ENCODE assay signal across 9 cellular contexts in the genomic region with DNA sequence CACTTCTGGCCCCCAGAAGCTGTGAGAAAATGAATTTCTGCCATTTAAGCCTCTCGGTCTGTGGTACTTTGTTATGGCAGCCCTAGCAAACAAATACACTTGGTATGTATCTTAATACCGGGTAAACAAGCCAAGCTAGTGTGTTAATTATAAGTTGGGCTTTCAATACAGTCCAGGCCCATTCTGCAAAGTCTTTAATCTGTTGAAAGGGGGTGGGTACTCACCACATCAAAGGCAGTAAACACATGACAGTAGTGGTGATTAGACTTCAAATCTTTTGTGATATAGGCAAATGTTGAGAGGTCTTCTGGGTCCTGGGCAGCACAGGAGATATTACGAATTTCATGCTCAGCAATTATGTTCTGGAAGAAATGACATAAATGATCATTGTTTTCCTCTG.
"Had no signal": no experiment of that assay in that cellular context is flagged by ENCODE, and none has a peak within 500 bp of the region (broad histone marks: within the 10 kb centered on the region; RNA-seq: fewer than 3 reads in every experiment).

No MANE protein-coding gene starts in this region.

- DNase-seq: GM23248, GOT3, H7, H9, HCEC 1CT, HFFc6 had no signal

- H2AFZ ChIP-seq: GM23248, GM23338 had no signal

- H3K4me3 Mint-ChIP-seq: GM23338, H9, HFFc6 had no signal

- H3K36me3 ChIP-seq: HAP-1 had no signal

- H3K9ac ChIP-seq: GM23248 had no signal

- H3K4me3 ChIP-seq: GM23248, GM23338, HAP-1 had no signal

- H3K27ac ChIP-seq: GM23248 had no signal

- H3K4me2 ChIP-seq: GM23338 had no signal

- H3K4me1 Mint-ChIP-seq: GM23338, H9 had no signal

- ATAC-seq: GM23338, HCT116 had no signal

- H3K9me3 ChIP-seq: HAP-1 had no signal

- H3K4me1 ChIP-seq: HAP-1 had no signal

- H3K27ac Mint-ChIP-seq: GM23338, H9, HFFc6 had no signal
